Comparison of ENCODE assay signal across 12 cellular contexts in the genomic region with DNA sequence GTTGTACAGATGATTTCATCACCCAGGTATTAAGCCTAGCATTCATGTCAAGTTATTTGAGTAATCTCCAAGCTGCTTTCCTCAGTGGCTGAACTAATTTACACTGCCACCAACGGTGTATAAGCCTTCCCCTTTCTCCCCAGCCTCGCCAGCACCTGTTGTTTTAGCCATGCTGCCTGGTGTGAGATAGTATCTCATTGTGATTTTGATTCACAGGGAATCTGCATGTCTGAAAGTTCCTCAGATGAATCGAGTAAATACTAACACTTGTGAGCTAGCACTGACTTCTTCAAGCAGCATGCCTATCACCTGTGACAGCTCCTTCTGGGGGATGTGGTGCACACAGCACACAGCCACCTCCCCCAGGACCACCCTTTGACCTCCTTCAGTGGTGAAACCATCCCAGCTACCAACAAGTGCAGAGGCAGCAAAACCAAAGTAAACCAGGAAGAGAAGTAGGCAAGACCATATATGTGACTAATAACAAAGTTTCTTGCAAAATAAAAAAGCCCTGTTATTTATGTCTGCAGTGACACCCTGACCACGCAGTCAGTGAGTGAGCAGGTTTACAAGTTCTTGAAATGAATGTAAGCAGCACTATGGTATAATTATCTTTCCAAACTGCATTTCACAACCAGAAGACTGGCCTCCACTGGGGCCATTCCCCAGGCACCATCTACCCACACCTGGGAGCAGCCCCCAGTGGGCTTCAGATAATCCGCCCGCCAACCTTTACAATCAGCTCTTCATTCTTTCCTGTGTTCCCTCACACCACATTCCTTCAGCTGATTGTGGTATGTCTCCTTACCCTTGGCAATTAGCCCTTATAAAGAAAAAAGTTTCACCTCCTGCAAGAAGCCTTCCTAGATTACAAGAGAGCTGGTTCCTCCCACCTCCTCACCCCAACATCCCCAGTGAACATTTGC.
DNase-seq lines count a peak whose midpoint lies in the region; ATAC-seq lines count a peak whose summit lies in the region.
"Had no signal": no experiment of that assay in that cellular context is flagged by ENCODE, and none has a peak within 500 bp of the region (broad histone marks: within the 10 kb centered on the region; RNA-seq: fewer than 3 reads in every experiment).

No MANE protein-coding gene starts in this region.

- no peak overlapping the region for H4K5ac ChIP-seq in mesendoderm (ENCODE audit: low read length)

- no peak overlapping the region for H4K8ac ChIP-seq in mesendoderm (ENCODE audit: low read depth, low read length)

- intact Hi-C loops in activated T-helper 1 cell treated with anti-CD3 and anti-CD28 coated beads, Interleukin-12 subunit alpha, Interleukin-12 subunit beta, Interleukin-2, Interleukin-4 antibody, amounts not matched to agents 30 ng/mL and 10 ng/mL and 1 ng/mL, durations not matched to agents 14 hours and 24 hours and 36 hours (cut with micrococcal nuclease) = loop anchor here (1.0 to 10.0 kb wide), 4 partner anchors 20 to 205 kb away; partner anchors contain the start of gene PSMG1

- no peak overlapping the region for H2BK5ac ChIP-seq in mesendoderm (ENCODE audit: low read length)

- H3K27ac ChIP-seq in HUES64 (ENCODE audit: low read depth, low read length) (peak overlapping the region; percentile 86), mesendoderm (ENCODE audit: low read depth, low read length) (peak overlapping the region; percentile 69)
- H3K27ac ChIP-seq: right atrium auricular region, SJSA1 had no signal

- H3K4me1 ChIP-seq in HUES64 (ENCODE audit: insufficient read depth, low read length) (peaks cover 39% of the 10 kb centered on the region), mesendoderm (ENCODE audit: control insufficient read depth, low read depth, low read length) (peaks cover 11% of the 10 kb centered on the region)

- H3K9me3 ChIP-seq in HUES64 (ENCODE audit: insufficient read depth, low read depth, low read length) = no peaks in the 10 kb centered on the region
- H3K9me3 ChIP-seq: right atrium auricular region, SJSA1 had no signal

- H3K4me1 Mint-ChIP-seq in activated T-helper 1 cell treated with anti-CD3 and anti-CD28 coated beads, Interleukin-12 subunit alpha, Interleukin-12 subunit beta, Interleukin-2, Interleukin-4 antibody, amounts not matched to agents 30 ng/mL and 10 ng/mL and 1 ng/mL, durations not matched to agents 14 hours and 24 hours and 36 hours (ENCODE audit: low read depth) = peaks cover 43% of the 10 kb centered on the region

- no peaks in the 10 kb centered on the region for H3K36me3 ChIP-seq in HUES64 (ENCODE audit: insufficient read depth, low read length)
- no peaks in the 10 kb centered on the region for H3K36me3 ChIP-seq in mesendoderm (ENCODE audit: control insufficient read depth, insufficient read depth, low read length)
- H3K36me3 ChIP-seq: right atrium auricular region, SJSA1 had no signal

- no peak overlapping the region for H2BK15ac ChIP-seq in mesendoderm (replicated peaks; ENCODE audit: low read depth)

- peak overlapping the region; percentile 42 for H3K4ac ChIP-seq in mesendoderm (ENCODE audit: low read depth, low read length)

- H3K9me3 Mint-ChIP-seq in activated T-helper 1 cell treated with anti-CD3 and anti-CD28 coated beads, Interleukin-12 subunit alpha, Interleukin-12 subunit beta, Interleukin-2, Interleukin-4 antibody, amounts not matched to agents 30 ng/mL and 10 ng/mL and 1 ng/mL, durations not matched to agents 14 hours and 24 hours and 36 hours = peaks cover 6% of the 10 kb centered on the region
- H3K9me3 Mint-ChIP-seq: activated naive CD4-positive, alpha-beta T cell treated with anti-CD3 and anti-CD28 coated beads for 36 hours had no signal

- H3K27ac Mint-ChIP-seq in activated T-helper 1 cell treated with anti-CD3 and anti-CD28 coated beads, Interleukin-12 subunit alpha, Interleukin-12 subunit beta, Interleukin-2, Interleukin-4 antibody, amounts not matched to agents 30 ng/mL and 10 ng/mL and 1 ng/mL, durations not matched to agents 14 hours and 24 hours and 36 hours = peak overlapping the region; percentile 55
- H3K27ac Mint-ChIP-seq: activated naive CD4-positive, alpha-beta T cell treated with anti-CD3 and anti-CD28 coated beads for 36 hours had no signal

- H3K4me3 ChIP-seq in HUES64 (ENCODE audit: low read length) (no peak overlapping the region), mesendoderm (ENCODE audit: low read length) (no peak overlapping the region)
- H3K4me3 ChIP-seq: right atrium auricular region, SJSA1 had no signal

- no peak overlapping the region for H3K4me3 Mint-ChIP-seq in activated T-helper 1 cell treated with anti-CD3 and anti-CD28 coated beads, Interleukin-12 subunit alpha, Interleukin-12 subunit beta, Interleukin-2, Interleukin-4 antibody, amounts not matched to agents 30 ng/mL and 10 ng/mL and 1 ng/mL, durations not matched to agents 14 hours and 24 hours and 36 hours
- H3K4me3 Mint-ChIP-seq: activated naive CD4-positive, alpha-beta T cell treated with anti-CD3 and anti-CD28 coated beads for 36 hours had no signal

- 41% methylated on average over 6 of the region's 6 CpGs for WGBS in HUES64
- no CpG with 5 or more reads among the region's 6 CpGs for WGBS in mesendoderm (ENCODE audit: extremely low coverage, insufficient coverage, low lambda C conversion rate)

- no peak overlapping the region for H2AK5ac ChIP-seq in mesendoderm (ENCODE audit: low read length)

- no peak overlapping the region for H3K56ac ChIP-seq in mesendoderm (ENCODE audit: low read length)

- peak; percentile 25 for DNase-seq in NCI-H2196 (lab: John Stamatoyannopoulos, UW; ENCODE audit: unreplicated experiment)
- no peak for DNase-seq in NCI-H2196 treated with DMSO at 0.1 percent for 48 hours (lab: John Stamatoyannopoulos, UW; ENCODE audit: unreplicated experiment)
- DNase-seq in activated T-helper 1 cell treated with anti-CD3 and anti-CD28 coated beads, Interleukin-12 subunit alpha, Interleukin-12 subunit beta, Interleukin-2, Interleukin-4 antibody, amounts not matched to agents 30 ng/mL and 10 ng/mL and 1 ng/mL, durations not matched to agents 14 hours and 24 hours and 36 hours (ENCODE audit: low spot score) = no peak
- peak; percentile 84 for DNase-seq in mesendoderm
- no peak for DNase-seq in NCI-H2227 (lab: John Stamatoyannopoulos, UW; ENCODE audit: unreplicated experiment)
- no peak for DNase-seq in mesenteric fat pad (ENCODE audit: low spot score)
- DNase-seq: activated naive CD4-positive, alpha-beta T cell treated with anti-CD3 and anti-CD28 coated beads for 36 hours; head of caudate nucleus had no signal

- 0 out of 2 replicates have a peak overlapping the region, but pooled peaks have one; percentile 3 for H3K9ac ChIP-seq in HUES64 (ENCODE audit: low read depth, low read length)
- no peak overlapping the region for H3K9ac ChIP-seq in mesendoderm (ENCODE audit: low read length)

- no peak overlapping the region for H3K4me2 ChIP-seq in mesendoderm (ENCODE audit: low read length)

- ATAC-seq in GM18517 (IDR thresholded peaks at IDR 0.05; ENCODE audit: unreplicated experiment) = no peak

- H3K79me2 ChIP-seq in mesendoderm (ENCODE audit: control insufficient read depth, insufficient read depth, low read length) = no peaks in the 10 kb centered on the region

- H3K23ac ChIP-seq in mesendoderm (ENCODE audit: low read length) = no peak overlapping the region

- peaks cover 3% of the 10 kb centered on the region for H3K36me3 Mint-ChIP-seq in activated T-helper 1 cell treated with anti-CD3 and anti-CD28 coated beads, Interleukin-12 subunit alpha, Interleukin-12 subunit beta, Interleukin-2, Interleukin-4 antibody, amounts not matched to agents 30 ng/mL and 10 ng/mL and 1 ng/mL, durations not matched to agents 14 hours and 24 hours and 36 hours (ENCODE audit: low read depth)

- no peaks in the 10 kb centered on the region for H3K27me3 ChIP-seq in HUES64 (ENCODE audit: insufficient read depth, low read length)
- H3K27me3 ChIP-seq in mesendoderm (ENCODE audit: insufficient read depth, low read length, poor library complexity) = no peaks in the 10 kb centered on the region
- H3K27me3 ChIP-seq: right atrium auricular region, SJSA1 had no signal

- H3K18ac ChIP-seq in mesendoderm (ENCODE audit: low read length) = peak overlapping the region; percentile 7

- H3K27me3 Mint-ChIP-seq in activated T-helper 1 cell treated with anti-CD3 and anti-CD28 coated beads, Interleukin-12 subunit alpha, Interleukin-12 subunit beta, Interleukin-2, Interleukin-4 antibody, amounts not matched to agents 30 ng/mL and 10 ng/mL and 1 ng/mL, durations not matched to agents 14 hours and 24 hours and 36 hours (ENCODE audit: insufficient read depth) = peaks cover 4% of the 10 kb centered on the region

- no peaks in the 10 kb centered on the region for H3K79me1 ChIP-seq in mesendoderm (ENCODE audit: low read length)

- H2BK120ac ChIP-seq in mesendoderm (ENCODE audit: low read depth, low read length) = no peak overlapping the region

Comparison
In these comparisons a context has a peak if more than half of its experiments do, and no peak if none do; other contexts are left out.
1. DNase-seq: peak in NCI-H2196 (single experiment) and mesendoderm (single experiment); none in NCI-H2196 treated with DMSO at 0.1 percent for 48 hours (single experiment), activated T-helper 1 cell treated with anti-CD3 and anti-CD28 coated beads, Interleukin-12 subunit alpha, Interleukin-12 subunit beta, Interleukin-2, Interleukin-4 antibody, amounts not matched to agents 30 ng/mL and 10 ng/mL and 1 ng/mL, durations not matched to agents 14 hours and 24 hours and 36 hours (single experiment), NCI-H2227 (single experiment) and mesenteric fat pad (single experiment).